15 cellular contexts compared by ENCODE assay signal in genomic region chr3:105448338-105448982, GRCh38.
DNase-seq lines count a peak whose midpoint lies in the region; ATAC-seq and TF ChIP-seq lines count a peak whose summit lies in the region.
"Had no signal": no experiment of that assay in that cellular context is flagged by ENCODE, and none has a peak within 500 bp of the region (broad histone marks: within the 10 kb centered on the region; RNA-seq: fewer than 3 reads in every experiment).

No MANE protein-coding gene starts in this region.

- no peak overlapping the region for H3K4me3 Mint-ChIP-seq in chondrocyte (ENCODE audit: unreplicated experiment)
- no peak overlapping the region for H3K4me3 Mint-ChIP-seq in activated T-helper 1 cell treated with anti-CD3 and anti-CD28 coated beads, Interleukin-12 subunit alpha, Interleukin-12 subunit beta, Interleukin-2, Interleukin-4 antibody, amounts not matched to agents 30 ng/mL and 10 ng/mL and 1 ng/mL, durations not matched to agents 14 hours and 24 hours and 36 hours
- H3K4me3 Mint-ChIP-seq: activated T-cell treated with anti-CD3 and anti-CD28 coated beads, Interleukin-2, amount 50 U/mL, for 72 hours; IgD-negative memory B cell; natural killer cell had no signal

- H3K36me3 Mint-ChIP-seq in chondrocyte (ENCODE audit: low read depth): peaks cover 2% of the 10 kb centered on the region
- H3K36me3 Mint-ChIP-seq in activated T-helper 1 cell treated with anti-CD3 and anti-CD28 coated beads, Interleukin-12 subunit alpha, Interleukin-12 subunit beta, Interleukin-2, Interleukin-4 antibody, amounts not matched to agents 30 ng/mL and 10 ng/mL and 1 ng/mL, durations not matched to agents 14 hours and 24 hours and 36 hours (ENCODE audit: low read depth): no peaks in the 10 kb centered on the region
- H3K36me3 Mint-ChIP-seq: natural killer cell had no signal

- peak overlapping the region; percentile 15 for H3K27ac Mint-ChIP-seq in chondrocyte (ENCODE audit: unreplicated experiment)
- no peak overlapping the region for H3K27ac Mint-ChIP-seq in activated T-helper 1 cell treated with anti-CD3 and anti-CD28 coated beads, Interleukin-12 subunit alpha, Interleukin-12 subunit beta, Interleukin-2, Interleukin-4 antibody, amounts not matched to agents 30 ng/mL and 10 ng/mL and 1 ng/mL, durations not matched to agents 14 hours and 24 hours and 36 hours
- H3K27ac Mint-ChIP-seq: activated T-cell treated with anti-CD3 and anti-CD28 coated beads, Interleukin-2, amount 50 U/mL, for 72 hours; IgD-negative memory B cell; natural killer cell had no signal

- H3K4me1 Mint-ChIP-seq in chondrocyte (ENCODE audit: low read depth): peaks cover 37% of the 10 kb centered on the region
- H3K4me1 Mint-ChIP-seq in activated T-helper 1 cell treated with anti-CD3 and anti-CD28 coated beads, Interleukin-12 subunit alpha, Interleukin-12 subunit beta, Interleukin-2, Interleukin-4 antibody, amounts not matched to agents 30 ng/mL and 10 ng/mL and 1 ng/mL, durations not matched to agents 14 hours and 24 hours and 36 hours (ENCODE audit: low read depth): no peaks in the 10 kb centered on the region
- H3K4me1 Mint-ChIP-seq: natural killer cell had no signal

- no peaks in the 10 kb centered on the region for H3K27me3 Mint-ChIP-seq in chondrocyte (ENCODE audit: low read depth)
- no peaks in the 10 kb centered on the region for H3K27me3 Mint-ChIP-seq in activated T-helper 1 cell treated with anti-CD3 and anti-CD28 coated beads, Interleukin-12 subunit alpha, Interleukin-12 subunit beta, Interleukin-2, Interleukin-4 antibody, amounts not matched to agents 30 ng/mL and 10 ng/mL and 1 ng/mL, durations not matched to agents 14 hours and 24 hours and 36 hours (ENCODE audit: insufficient read depth)
- H3K27me3 Mint-ChIP-seq: IgD-negative memory B cell had no signal

- peaks cover 11% of the 10 kb centered on the region for H3K9me3 Mint-ChIP-seq in chondrocyte (ENCODE audit: low read depth)
- H3K9me3 Mint-ChIP-seq in activated T-helper 1 cell treated with anti-CD3 and anti-CD28 coated beads, Interleukin-12 subunit alpha, Interleukin-12 subunit beta, Interleukin-2, Interleukin-4 antibody, amounts not matched to agents 30 ng/mL and 10 ng/mL and 1 ng/mL, durations not matched to agents 14 hours and 24 hours and 36 hours: no peaks in the 10 kb centered on the region
- H3K9me3 Mint-ChIP-seq: natural killer cell had no signal

- peak; percentile 49 for DNase-seq in NCI-H82 (lab: John Stamatoyannopoulos, UW)
- DNase-seq in NCI-H82 treated with DMSO at 0.1 percent for 48 hours (lab: John Stamatoyannopoulos, UW; ENCODE audit: unreplicated experiment): no peak
- DNase-seq in chondrocyte (ENCODE audit: low spot score): no peak
- peak; percentile 45 for DNase-seq in left lobe of liver (ENCODE audit: low spot score)
- DNase-seq in superior temporal gyrus (ENCODE audit: extremely low spot score): peak; percentile 97
- DNase-seq in activated T-helper 1 cell treated with anti-CD3 and anti-CD28 coated beads, Interleukin-12 subunit alpha, Interleukin-12 subunit beta, Interleukin-2, Interleukin-4 antibody, amounts not matched to agents 30 ng/mL and 10 ng/mL and 1 ng/mL, durations not matched to agents 14 hours and 24 hours and 36 hours (ENCODE audit: low spot score): no peak
- DNase-seq in T-helper 1 cell: no peak
- DNase-seq in SHP77 (lab: John Stamatoyannopoulos, UW): no peak
- DNase-seq: activated T-cell treated with anti-CD3 and anti-CD28 coated beads, Interleukin-2, amount 50 U/mL, for 72 hours; natural killer cell; NCI-H1105; stimulated activated CD4-positive, alpha-beta T cell treated with anti-CD3 and anti-CD28 coated beads, Interleukin-15, amount 100 ng/mL, for 24 hours had no signal

- TF ChIP-seq CTCF in chondrocyte (IDR thresholded peaks at IDR 0.05): no peak

- intact Hi-C loops in activated T-helper 1 cell treated with anti-CD3 and anti-CD28 coated beads, Interleukin-12 subunit alpha, Interleukin-12 subunit beta, Interleukin-2, Interleukin-4 antibody, amounts not matched to agents 30 ng/mL and 10 ng/mL and 1 ng/mL, durations not matched to agents 14 hours and 24 hours and 36 hours (cut with micrococcal nuclease): no loop called here

- ATAC-seq in left lobe of liver: peak; percentile 89
- ATAC-seq: activated CD4-positive, CD25-positive, alpha-beta regulatory T cell treated with anti-CD3 and anti-CD28 coated beads, Interleukin-2, amount 50 U/mL, for 24 hours; activated T-cell treated with anti-CD3 and anti-CD28 coated beads, Interleukin-2, amount 50 U/mL, for 72 hours; GM12878; natural killer cell had no signal

Comparison
In these comparisons a context has a peak if more than half of its experiments do, and no peak if none do; other contexts are left out.
1. DNase-seq: peak in NCI-H82 (single experiment), left lobe of liver (single experiment) and superior temporal gyrus (single experiment); none in NCI-H82 treated with DMSO at 0.1 percent for 48 hours (single experiment), chondrocyte (single experiment), activated T-helper 1 cell treated with anti-CD3 and anti-CD28 coated beads, Interleukin-12 subunit alpha, Interleukin-12 subunit beta, Interleukin-2, Interleukin-4 antibody, amounts not matched to agents 30 ng/mL and 10 ng/mL and 1 ng/mL, durations not matched to agents 14 hours and 24 hours and 36 hours (single experiment), T-helper 1 cell (0 of 5) and SHP77 (0 of 2).